In the genomic region with DNA sequence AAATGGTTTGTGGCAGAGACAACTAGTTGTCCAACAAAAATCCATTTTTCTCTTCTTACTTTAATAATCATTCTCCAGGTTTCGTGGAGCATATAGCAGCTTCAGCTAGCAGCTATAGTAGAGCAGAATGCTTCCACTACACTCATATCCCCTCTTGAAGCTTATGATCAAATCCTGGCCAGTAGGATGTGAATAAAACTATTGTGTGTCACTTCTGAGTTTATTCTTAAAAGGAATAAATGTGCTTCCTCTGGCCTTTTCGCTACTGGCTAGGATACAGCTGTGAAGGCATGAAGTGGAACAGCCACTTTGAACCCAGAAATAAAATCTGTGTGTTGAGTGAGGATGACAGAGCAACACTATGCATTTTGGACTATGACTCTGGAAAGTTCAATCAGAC, we compare ENCODE assay signal across 28 cellular contexts.
"Had no signal": no experiment of that assay in that cellular context is flagged by ENCODE, and none has a peak within 500 bp of the region (broad histone marks: within the 10 kb centered on the region; RNA-seq: fewer than 3 reads in every experiment).

No MANE protein-coding gene starts in this region.

- FAIRE-seq: colon had no signal

- DNase-seq: activated CD4-positive, alpha-beta memory T cell treated with anti-CD3 and anti-CD28 coated beads for 36 hours; activated CD4-positive, alpha-beta T cell treated with anti-CD3 and anti-CD28 coated beads for 36 hours; activated CD4-positive, alpha-beta T cell treated with anti-CD3 and anti-CD28 coated beads, Interleukin-2, amount 10 ng/mL, durations not matched to agents 24 days and 14 days; activated CD4-positive, CD25-positive, alpha-beta regulatory T cell; activated CD4-positive, CD25-positive, alpha-beta regulatory T cell treated with anti-CD3 and anti-CD28 coated beads, Interleukin-2, amount 50 U/mL, for 72 hours; activated CD8-positive, alpha-beta memory T cell treated with anti-CD3 and anti-CD28 coated beads, Interleukin-2, amount 10 ng/mL, durations not matched to agents 7 days and 5 days; activated CD8-positive, alpha-beta memory T cell treated with anti-CD3 and anti-CD28 coated beads, Interleukin-2, amount 50 U/mL, for 4 hours; activated CD8-positive, alpha-beta T cell treated with anti-CD3 and anti-CD28 coated beads, Interleukin-2, amount 10 ng/mL, durations not matched to agents 7 days and 5 days; activated effector memory CD4-positive, alpha-beta T cell treated with anti-CD3 and anti-CD28 coated beads, Interleukin-2, amount 50 U/mL, for 16 hours; activated naive CD4-positive, alpha-beta T cell treated with anti-CD3 and anti-CD28 coated beads for 36 hours; activated naive CD8-positive, alpha-beta T cell treated with anti-CD3 and anti-CD28 coated beads for 36 hours; activated naive CD8-positive, alpha-beta T cell treated with anti-CD3 and anti-CD28 coated beads, Interleukin-2, amount 50 U/mL, for 24 hours; activated T-cell treated with anti-CD3 and anti-CD28 coated beads, Interleukin-2, amount 50 U/mL, for 1 hour; activated T-cell treated with anti-CD3 and anti-CD28 coated beads, Interleukin-2, amount 50 U/mL, for 48 hours; adrenal gland; amygdala; aorta; body of pancreas; caudate nucleus; cortex of kidney; dermis blood vessel endothelial cell; effector CD4-positive, alpha-beta T cell; effector memory CD8-positive, alpha-beta T cell; erythroblast; foreskin keratinocyte; heart right ventricle had no signal

- ATAC-seq: activated CD4-positive, alpha-beta T cell treated with anti-CD3 and anti-CD28 coated beads for 36 hours; activated CD8-positive, alpha-beta memory T cell treated with anti-CD3 and anti-CD28 coated beads, Interleukin-2, amount 10 ng/mL, durations not matched to agents 7 days and 5 days; activated CD8-positive, alpha-beta T cell treated with anti-CD3 and anti-CD28 coated beads, Interleukin-2, amount 10 ng/mL, durations not matched to agents 7 days and 5 days; activated naive CD8-positive, alpha-beta T cell treated with anti-CD3 and anti-CD28 coated beads, Interleukin-2, amount 50 U/mL, for 24 hours; body of pancreas; effector memory CD8-positive, alpha-beta T cell; foreskin keratinocyte; gastroesophageal sphincter; heart right ventricle had no signal
